ENCODE assay signal across 13 cellular contexts in genomic region chr21:34017127-34017961, GRCh38. TPM values are rescaled to one million over a fixed set of nuclear protein-coding genes. Genes with fewer than 3 reads are reported as not detected.
DNase-seq lines count a peak whose midpoint lies in the region; ATAC-seq and TF ChIP-seq lines count a peak whose summit lies in the region.
"Had no signal": no experiment of that assay in that cellular context is flagged by ENCODE, and none has a peak within 500 bp of the region (broad histone marks: within the 10 kb centered on the region; RNA-seq: fewer than 3 reads in every experiment).

No MANE protein-coding gene starts in this region.

- no peaks in the 10 kb centered on the region for H3K36me3 ChIP-seq in mammary epithelial cell (ENCODE audit: insufficient read depth, low read length)
- H3K36me3 ChIP-seq in OCI-LY1 (ENCODE audit: insufficient read depth, low read length) = no peaks in the 10 kb centered on the region
- no peaks in the 10 kb centered on the region for H3K36me3 ChIP-seq in mesenchymal stem cell (ENCODE audit: control insufficient read depth in 1 of 2, insufficient read depth in 2 of 2, low read depth in 1 of 2, low read length in 2 of 2)
- H3K36me3 ChIP-seq: cardiac muscle cell, gastrocnemius medialis, upper lobe of right lung had no signal

- no peak overlapping the region for H2BK5ac ChIP-seq in mesenchymal stem cell (ENCODE audit: low read depth, low read length, poor library complexity, severe bottlenecking)

- no peaks in the 10 kb centered on the region for H3K79me1 ChIP-seq in mesenchymal stem cell (replicated peaks; ENCODE audit: low read length, poor library complexity, severe bottlenecking)

- no peak overlapping the region for H2BK12ac ChIP-seq in mesenchymal stem cell (ENCODE audit: low read length in 2 of 2)

- no peak for DNase-seq in MCF 10A (ENCODE audit: unreplicated experiment)
- DNase-seq in mammary epithelial cell = no peak
- DNase-seq in stimulated activated naive B cell treated with anti-CD40 and anti-IgM and Interleukin-4, amounts not matched to agents 10 μg/mL and 1 μg/mL and 100 μg/mL, for 72 hours = no peak
- DNase-seq in mesenchymal stem cell = no peak
- no peak for DNase-seq in CD4-positive, alpha-beta T cell
- DNase-seq: activated CD8-positive, alpha-beta memory T cell treated with anti-CD3 and anti-CD28 coated beads, Interleukin-2, amount 50 U/mL, for 4 hours; gastrocnemius medialis; GF-D8; upper lobe of right lung had no signal

- H3K79me2 ChIP-seq in mammary epithelial cell (ENCODE audit: insufficient read depth, low read length) (no peaks in the 10 kb centered on the region), OCI-LY1 (ENCODE audit: insufficient read depth, low read length) (no peaks in the 10 kb centered on the region)

- H3K27me3 ChIP-seq in mammary epithelial cell (ENCODE audit: insufficient read depth, low read length) = no peaks in the 10 kb centered on the region
- no peaks in the 10 kb centered on the region for H3K27me3 ChIP-seq in OCI-LY1 (ENCODE audit: insufficient read depth, low read length)
- no peaks in the 10 kb centered on the region for H3K27me3 ChIP-seq in mesenchymal stem cell (ENCODE audit: control insufficient read depth in 1 of 2, insufficient read depth in 1 of 2, low read length in 2 of 2)
- H3K27me3 ChIP-seq in CD4-positive, alpha-beta T cell (ENCODE audit: control insufficient read depth, insufficient read depth, low read length) = no peaks in the 10 kb centered on the region
- H3K27me3 ChIP-seq: cardiac muscle cell, gastrocnemius medialis, upper lobe of right lung had no signal

- CTCF ChIA-PET in MCF 10A (lab: Yijun Ruan, JAX) = interaction anchor here (0.6 to 1.4 kb wide), 3 partner anchors 93 to 350 kb away, joined by 3 to 4 read pairs (median 3); no protein-coding TSS in a partner anchor
- CTCF ChIA-PET in mammary epithelial cell (lab: Charles Lee; ENCODE audit: low non-redundant PET) = interaction anchor here (0.6 kb wide), 1 partner anchor 76 kb away, joined by 3 read pairs; no protein-coding TSS in a partner anchor
- CTCF ChIA-PET in CD4-positive, alpha-beta T cell (lab: Charles Lee) = interaction anchor here (1.3 to 1.5 kb wide), 2 partner anchors 73 to 93 kb away, joined by 3 to 6 read pairs; no protein-coding TSS in a partner anchor

- H2AK5ac ChIP-seq in mesenchymal stem cell (ENCODE audit: low read length, severe bottlenecking) = no peak overlapping the region

- intact Hi-C loops in MCF 10A (cut with micrococcal nuclease) (no loop called here), mammary epithelial cell (cut with micrococcal nuclease) (no loop called here)
- intact Hi-C loops in CD4-positive, alpha-beta T cell (cut with DNase I, micrococcal nuclease) = no loop called here

- H3K18ac ChIP-seq in mesenchymal stem cell (ENCODE audit: low read depth in 1 of 2, low read length in 2 of 2) = no peak overlapping the region

- H3K9me3 ChIP-seq in mammary epithelial cell (replicated peaks; ENCODE audit: insufficient read depth, low read length) (peaks cover 6% of the 10 kb centered on the region), OCI-LY1 (ENCODE audit: low read length) (peaks cover 13% of the 10 kb centered on the region; the same call in 1 of the 2 replicates), mesenchymal stem cell (ENCODE audit: control insufficient read depth, low read length) (peaks cover 52% of the 10 kb centered on the region)
- peaks cover 8% of the 10 kb centered on the region for H3K9me3 ChIP-seq in CD4-positive, alpha-beta T cell (ENCODE audit: control insufficient read depth, low read length)
- H3K9me3 ChIP-seq: gastrocnemius medialis had no signal

- H2BK15ac ChIP-seq in mesenchymal stem cell (ENCODE audit: low read depth, poor library complexity, severe bottlenecking) = no peak overlapping the region

- no peak overlapping the region for H2AFZ ChIP-seq in mammary epithelial cell (ENCODE audit: low read depth, low read length)
- H2AFZ ChIP-seq in OCI-LY1 (ENCODE audit: low read length) = no peak overlapping the region
- H2AFZ ChIP-seq in mesenchymal stem cell (ENCODE audit: low read depth, low read length) = no peak overlapping the region

- H3K27ac ChIP-seq in mammary epithelial cell (ENCODE audit: insufficient read depth, low read depth, low read length) (no peak overlapping the region), OCI-LY1 (ENCODE audit: low read depth, low read length, poor library complexity, severe bottlenecking) (peak overlapping the region; percentile 95), mesenchymal stem cell (ENCODE audit: low read length, poor library complexity, severe bottlenecking) (no peak overlapping the region)
- no peak overlapping the region for H3K27ac ChIP-seq in CD4-positive, alpha-beta T cell (ENCODE audit: low read depth, low read length)
- H3K27ac ChIP-seq: cardiac muscle cell, gastrocnemius medialis, upper lobe of right lung had no signal

- H3K27ac Mint-ChIP-seq in MCF 10A (ENCODE audit: low read depth, unreplicated experiment) = peak overlapping the region; percentile 59
- H3K27ac Mint-ChIP-seq in stimulated activated naive B cell treated with anti-CD40 and anti-IgM and Interleukin-4, amounts not matched to agents 10 μg/mL and 1 μg/mL and 100 μg/mL, for 72 hours = peak overlapping the region; percentile 82
- no peak overlapping the region for H3K27ac Mint-ChIP-seq in CD4-positive, alpha-beta T cell

- no peak overlapping the region for H3K14ac ChIP-seq in mesenchymal stem cell (ENCODE audit: low read length in 2 of 2)

- H3K9me3 Mint-ChIP-seq in MCF 10A (ENCODE audit: unreplicated experiment) = peaks cover 14% of the 10 kb centered on the region
- H3K9me3 Mint-ChIP-seq in stimulated activated naive B cell treated with anti-CD40 and anti-IgM and Interleukin-4, amounts not matched to agents 10 μg/mL and 1 μg/mL and 100 μg/mL, for 72 hours = peaks cover 4 to 14% of the 10 kb centered on the region in 2 donors
- H3K9me3 Mint-ChIP-seq in CD4-positive, alpha-beta T cell = peaks cover 7% of the 10 kb centered on the region

- dilution Hi-C loops in mammary epithelial cell (cut with HindIII; ENCODE audit: low sequenced_read_pairs) = loop anchor here (5.0 kb wide), 1 partner anchor 45 kb away; no protein-coding TSS in a partner anchor

- no peak overlapping the region for H3K4me3 Mint-ChIP-seq in MCF 10A (ENCODE audit: unreplicated experiment)
- peak overlapping the region; percentile 21 to 59 for H3K4me3 Mint-ChIP-seq in stimulated activated naive B cell treated with anti-CD40 and anti-IgM and Interleukin-4, amounts not matched to agents 10 μg/mL and 1 μg/mL and 100 μg/mL, for 72 hours
- no peak overlapping the region for H3K4me3 Mint-ChIP-seq in CD4-positive, alpha-beta T cell

- no peaks in the 10 kb centered on the region for H3F3A ChIP-seq in OCI-LY1 (ENCODE audit: insufficient read depth, low read length)

- no peak overlapping the region for H3K4me2 ChIP-seq in mammary epithelial cell (ENCODE audit: insufficient read depth, low read depth, low read length)
- no peak overlapping the region for H3K4me2 ChIP-seq in OCI-LY1 (ENCODE audit: low read length)
- H3K4me2 ChIP-seq in mesenchymal stem cell (ENCODE audit: low read length, poor library complexity, severe bottlenecking) = no peak overlapping the region

- H3K4me1 Mint-ChIP-seq in MCF 10A (ENCODE audit: insufficient read depth, unreplicated experiment) = no peaks in the 10 kb centered on the region
- peaks cover 28 to 43% of the 10 kb centered on the region in 2 donors for H3K4me1 Mint-ChIP-seq in stimulated activated naive B cell treated with anti-CD40 and anti-IgM and Interleukin-4, amounts not matched to agents 10 μg/mL and 1 μg/mL and 100 μg/mL, for 72 hours
- H3K4me1 Mint-ChIP-seq in CD4-positive, alpha-beta T cell (ENCODE audit: low read depth) = peaks cover 10% of the 10 kb centered on the region

- in situ Hi-C loops in mammary epithelial cell (cut with MboI; ENCODE audit: low sequenced_read_pairs in 2 of 2) = no loop called here

- H3K4me3 ChIP-seq in mammary epithelial cell (replicated peaks in 1 of 3; ENCODE audit: insufficient read depth in 1 of 3, low read depth in 2 of 3, low read length in 3 of 3) (no peak overlapping the region), OCI-LY1 (ENCODE audit: low read depth, low read length, poor library complexity, severe bottlenecking) (no peak overlapping the region), mesenchymal stem cell (ENCODE audit: insufficient read depth in 1 of 2, low read depth in 1 of 2, low read length in 2 of 2) (no peak overlapping the region)
- H3K4me3 ChIP-seq: cardiac muscle cell, gastrocnemius medialis, upper lobe of right lung had no signal

- H3K4me1 ChIP-seq in mammary epithelial cell (ENCODE audit: insufficient read depth, low read length) (no peaks in the 10 kb centered on the region), OCI-LY1 (ENCODE audit: insufficient read depth, low read length, severe bottlenecking) (peaks cover 45% of the 10 kb centered on the region), mesenchymal stem cell (ENCODE audit: control insufficient read depth, insufficient read depth, low read depth, low read length) (no peaks in the 10 kb centered on the region)
- H3K4me1 ChIP-seq: gastrocnemius medialis had no signal

- H3K36me3 Mint-ChIP-seq in MCF 10A (ENCODE audit: insufficient read depth, unreplicated experiment) = no peaks in the 10 kb centered on the region
- peaks cover 11 to 13% of the 10 kb centered on the region in 2 donors for H3K36me3 Mint-ChIP-seq in stimulated activated naive B cell treated with anti-CD40 and anti-IgM and Interleukin-4, amounts not matched to agents 10 μg/mL and 1 μg/mL and 100 μg/mL, for 72 hours
- H3K36me3 Mint-ChIP-seq in CD4-positive, alpha-beta T cell (ENCODE audit: low read depth) = peaks cover 5% of the 10 kb centered on the region

- H4K8ac ChIP-seq in mesenchymal stem cell (ENCODE audit: low read length) = no peak overlapping the region

- POLR2A ChIA-PET in MCF 10A (lab: Yijun Ruan, JAX) = interaction anchor here (0.9 to 1.6 kb wide), 4 partner anchors 11 to 57 kb away, joined by 3 to 4 read pairs (median 3); no protein-coding TSS in a partner anchor
- POLR2A ChIA-PET in CD4-positive, alpha-beta T cell (lab: Charles Lee) = interaction anchor here (0.7 to 1.3 kb wide), 2 partner anchors 32 to 69 kb away, joined by 3 to 4 read pairs; no protein-coding TSS in a partner anchor

- H2BK120ac ChIP-seq in mesenchymal stem cell (ENCODE audit: low read depth, low read length) = no peak overlapping the region

- no peaks in the 10 kb centered on the region for H3K27me3 Mint-ChIP-seq in MCF 10A (ENCODE audit: insufficient read depth, unreplicated experiment)
- H3K27me3 Mint-ChIP-seq in stimulated activated naive B cell treated with anti-CD40 and anti-IgM and Interleukin-4, amounts not matched to agents 10 μg/mL and 1 μg/mL and 100 μg/mL, for 72 hours = no peaks in the 10 kb centered on the region
- H3K27me3 Mint-ChIP-seq in CD4-positive, alpha-beta T cell = no peaks in the 10 kb centered on the region

- WGBS in mammary epithelial cell (ENCODE audit: low coverage, missing lambda C conversion rate) = 84% methylated on average over 5 of the region's 5 CpGs
- 93% methylated on average over 5 of the region's 5 CpGs for WGBS in mesenchymal stem cell

- ATAC-seq in HG02678 (IDR thresholded peaks at IDR 0.05; ENCODE audit: unreplicated experiment) (peak; percentile 38), GM21367 (IDR thresholded peaks at IDR 0.05; ENCODE audit: unreplicated experiment) (no peak)
- peak; percentile 28 to 44 for ATAC-seq in stimulated activated naive B cell treated with anti-CD40 and anti-IgM and Interleukin-4, amounts not matched to agents 10 μg/mL and 1 μg/mL and 100 μg/mL, for 72 hours (replicated peaks)
- ATAC-seq in CD4-positive, alpha-beta T cell (ENCODE audit: poor library complexity) = no peak
- ATAC-seq: gastrocnemius medialis, upper lobe of right lung had no signal

- H3K23ac ChIP-seq in mesenchymal stem cell (ENCODE audit: low read length in 2 of 2) = no peak overlapping the region

- H3K9me2 ChIP-seq in OCI-LY1 (ENCODE audit: low read depth, low read length) = no peaks in the 10 kb centered on the region

- BruUV-seq in MCF 10A (replicated peaks; lab: Mats Ljungman, UMichigan) = no TSS peak
- BruUV-seq in mammary epithelial cell (replicated peaks; lab: Mats Ljungman, UMichigan) = no TSS peak

- H4K91ac ChIP-seq in mesenchymal stem cell (ENCODE audit: low read length) = no peak overlapping the region

- H3K4ac ChIP-seq in mesenchymal stem cell (ENCODE audit: low read depth in 1 of 2, low read length in 2 of 2) = no peak overlapping the region

- H3K9ac ChIP-seq in mammary epithelial cell (ENCODE audit: insufficient read depth, low read length) (no peak overlapping the region), OCI-LY1 (ENCODE audit: low read length) (no peak overlapping the region), mesenchymal stem cell (ENCODE audit: low read length) (no peak overlapping the region)

- H4K20me1 ChIP-seq in mammary epithelial cell (ENCODE audit: insufficient read depth, low read length) = no peaks in the 10 kb centered on the region
- H4K20me1 ChIP-seq in OCI-LY1 (ENCODE audit: insufficient read depth, low read length) = no peaks in the 10 kb centered on the region

- TF ChIP-seq CTCF in MCF 10A (IDR thresholded peaks at IDR 0.05; ENCODE audit: unreplicated experiment) (no peak), mammary epithelial cell (conservative IDR thresholded peaks at IDR 0.05 in 1 of 2, IDR thresholded peaks at IDR 0.05 in 1 of 2; ENCODE audit: extremely low read depth in 1 of 2, insufficient read depth in 1 of 2, low read depth in 1 of 2, low read length in 2 of 2) (no peak), OCI-LY1 (IDR thresholded peaks at IDR 0.05; ENCODE audit: low read length) (no peak)
- no peak for TF ChIP-seq CTCF in CD4-positive, alpha-beta T cell (IDR thresholded peaks at IDR 0.05)

RNA-seq across cellular contexts. Expression of gene MRPS6, which starts 56.0 kb away (rescaled TPM):
- 86.0 and 90.7 TPM in 2 replicates for total RNA-seq in MCF 10A (2022)
- total RNA-seq in mammary epithelial cell = 10 to 100 TPM; 10.2 to 65.9 TPM
- polyA plus RNA-seq in mammary epithelial cell = 40.4 TPM
- polyA minus RNA-seq in mammary epithelial cell = 26.4 TPM
- polyA plus RNA-seq in mesenchymal stem cell (2013, experiment 1 of 2) = 125 TPM
- 122 TPM for polyA plus RNA-seq in mesenchymal stem cell (2013, experiment 2 of 2)
- total RNA-seq in CD4-positive, alpha-beta T cell = 10 to 100 TPM; 13.5 to 14.4 TPM

RNA-seq across cellular contexts. Expression of gene SLC5A3, which starts 56.0 kb away (rescaled TPM):
- total RNA-seq in MCF 10A (2022) (8.1 and 8.5 TPM in 2 replicates), mammary epithelial cell (10 to 100 TPM; 10.8 to 17.5 TPM)
- polyA plus RNA-seq in mammary epithelial cell = 2.7 TPM
- polyA minus RNA-seq in mammary epithelial cell = 13.9 TPM
- polyA plus RNA-seq in mesenchymal stem cell (2013, experiment 1 of 2) = 6.5 TPM
- polyA plus RNA-seq in mesenchymal stem cell (2013, experiment 2 of 2) = 6.3 TPM
- total RNA-seq in CD4-positive, alpha-beta T cell = 1 to 10 TPM; 4.6 to 4.9 TPM

Comparison
In these comparisons a context has a peak if more than half of its experiments do, and no peak if none do; other contexts are left out.
1. H3K4me3 Mint-ChIP-seq: peak in stimulated activated naive B cell treated with anti-CD40 and anti-IgM and Interleukin-4, amounts not matched to agents 10 μg/mL and 1 μg/mL and 100 μg/mL, for 72 hours (2 of 2); none in MCF 10A (single experiment) and CD4-positive, alpha-beta T cell (single experiment).
2. ATAC-seq: peak in HG02678 (single experiment) and stimulated activated naive B cell treated with anti-CD40 and anti-IgM and Interleukin-4, amounts not matched to agents 10 μg/mL and 1 μg/mL and 100 μg/mL, for 72 hours (2 of 2); none in CD4-positive, alpha-beta T cell (single experiment) and GM21367 (single experiment).